In genomic region chr1:54220004-54220811, GRCh38 we compare ENCODE assay signal across 8 cellular contexts. TPM values are rescaled to one million over a fixed set of nuclear protein-coding genes. Genes with fewer than 3 reads are reported as not detected.
DNase-seq lines count a peak whose midpoint lies in the region; ATAC-seq, FAIRE-seq and TF ChIP-seq lines count a peak whose summit lies in the region.

No MANE protein-coding gene starts in this region.

- H3K9me3 ChIP-seq in H1 (ENCODE audit: insufficient read depth in 2 of 2, low read depth in 1 of 2, low read length in 1 of 2): no peaks in the 10 kb centered on the region
- no peaks in the 10 kb centered on the region for H3K9me3 ChIP-seq in muscle layer of duodenum (ENCODE audit: control insufficient read depth in 1 of 2, low read length in 2 of 2)

- no peak for TF ChIP-seq EP300 in H1 (IDR thresholded peaks at IDR 0.05; ENCODE audit: borderline replicate concordance in 1 of 2, low read depth in 2 of 2, low read length in 2 of 2)

- H4K5ac ChIP-seq in H1 (ENCODE audit: insufficient read length, low read depth, low read length): no peak overlapping the region

- no peak for TF ChIP-seq CTCF in H1 (IDR thresholded peaks at IDR 0.05; ENCODE audit: control extremely low read depth in 1 of 3, insufficient read depth in 1 of 3, low read depth in 1 of 3, low read length in 3 of 3)

- no peak overlapping the region for H3K18ac ChIP-seq in H1 (ENCODE audit: extremely low read depth, low read length)

- H3K4me3 ChIP-seq in H1 (ENCODE audit: extremely low read depth in 1 of 4, insufficient read depth in 2 of 4, low read depth in 3 of 4, low read length in 4 of 4) (no peak overlapping the region), muscle layer of duodenum (ENCODE audit: low read depth in 1 of 2, low read length in 2 of 2) (no peak overlapping the region)

- H3K79me1 ChIP-seq in H1 (ENCODE audit: low read depth, low read length): peaks cover 3% of the 10 kb centered on the region; the same call in 1 of the 2 replicates

- H3K27me3 ChIP-seq in H1 (replicated peaks in 1 of 4; ENCODE audit: control insufficient read depth in 3 of 4, extremely low read depth in 1 of 4, insufficient read depth in 3 of 4, low read length in 3 of 4): no peaks in the 10 kb centered on the region
- no peaks in the 10 kb centered on the region for H3K27me3 ChIP-seq in muscle layer of duodenum (ENCODE audit: low read depth, low read length)

- no peak for TF ChIP-seq RAD21 in H1 (IDR thresholded peaks at IDR 0.05 in 1 of 2, conservative IDR thresholded peaks at IDR 0.05 in 1 of 2; ENCODE audit: low read depth in 2 of 2, low read length in 2 of 2)

- peak overlapping the region in 1 of 2 donors; percentile 91 for H3K27ac Mint-ChIP-seq in stimulated activated naive CD8-positive, alpha-beta T cell treated with anti-CD3 and anti-CD28 coated beads, Interleukin-15, amount 100 ng/mL, for 72 hours

- H2BK5ac ChIP-seq in H1 (ENCODE audit: low read depth, low read length): no peak overlapping the region

- H2BK15ac ChIP-seq in H1 (ENCODE audit: low read length): no peak overlapping the region

- no peak for TF ChIP-seq POLR2A in H1 (IDR thresholded peaks at IDR 0.05; ENCODE audit: control extremely low read depth in 1 of 2, low read depth in 2 of 2, low read length in 2 of 2)

- no peak overlapping the region for H2BK120ac ChIP-seq in H1 (replicated peaks; ENCODE audit: low read depth, low read length)

- no peak overlapping the region for H3K4me3 Mint-ChIP-seq in stimulated activated naive CD8-positive, alpha-beta T cell treated with anti-CD3 and anti-CD28 coated beads, Interleukin-15, amount 100 ng/mL, for 72 hours

- H3K9ac ChIP-seq in H1 (replicated peaks in 1 of 4; ENCODE audit: extremely low read depth in 1 of 4, low read depth in 3 of 4, low read length in 3 of 4): no peak overlapping the region

- H3K23ac ChIP-seq in H1 (ENCODE audit: insufficient read length): no peak overlapping the region

- H3K36me3 ChIP-seq in H1 (ENCODE audit: control insufficient read depth in 2 of 4, insufficient read depth in 4 of 4, low read length in 3 of 4) (peaks cover 18 to 39% (median 28%) of the 10 kb centered on the region in 4 experiments), muscle layer of duodenum (ENCODE audit: control insufficient read depth in 1 of 2, insufficient read depth in 2 of 2, low read length in 2 of 2) (peaks cover 27 to 34% of the 10 kb centered on the region in 2 donors)

- H3K4me1 ChIP-seq in H1 (replicated peaks in 1 of 4; ENCODE audit: control insufficient read depth in 3 of 4, insufficient read depth in 4 of 4, low read length in 3 of 4) (peaks cover 0 to 4% (median 2%) of the 10 kb centered on the region in 4 experiments; a peak in 3 of 7 replicates), muscle layer of duodenum (ENCODE audit: control insufficient read depth in 1 of 2, insufficient read depth in 2 of 2, low read length in 2 of 2) (peaks cover 0 to 22% of the 10 kb centered on the region in 2 donors)

- H2BK20ac ChIP-seq in H1 (ENCODE audit: low read length): no peak overlapping the region

- H3K4me2 ChIP-seq in H1 (ENCODE audit: insufficient read depth in 1 of 2, low read depth in 2 of 2, low read length in 2 of 2): no peak overlapping the region

- WGBS in H1 (ENCODE audit: extremely low coverage in 1 of 2, insufficient coverage in 1 of 2, insufficient read length in 1 of 2, insufficient replicate concordance in 2 of 2, low coverage in 1 of 2, low lambda C conversion rate in 2 of 2, missing lambda C conversion rate in 1 of 2), 2 experiments: 83% methylated on average over 18 of the region's 18 CpGs; no CpG with 5 or more reads in 1 of the 2 experiments

- H3K4me1 Mint-ChIP-seq in stimulated activated naive CD8-positive, alpha-beta T cell treated with anti-CD3 and anti-CD28 coated beads, Interleukin-15, amount 100 ng/mL, for 72 hours: peaks cover 28% of the 10 kb centered on the region

- no peaks in the 10 kb centered on the region for H3K9me3 Mint-ChIP-seq in stimulated activated naive CD8-positive, alpha-beta T cell treated with anti-CD3 and anti-CD28 coated beads, Interleukin-15, amount 100 ng/mL, for 72 hours

- no peak overlapping the region for H2BK12ac ChIP-seq in H1 (ENCODE audit: low read depth, low read length)

- H3K27ac ChIP-seq in H1 (ENCODE audit: low read depth, low read length) (no peak overlapping the region), muscle layer of duodenum (ENCODE audit: low read length) (peak overlapping the region; percentile 18)

- POLR2A ChIA-PET in H1 (lab: Charles Lee; ENCODE audit: partially characterized antibody): interaction anchor here (0.6 to 7.1 kb wide), 7 partner anchors 19 to 327 kb away, joined by 3 to 50 read pairs (median 4); partner anchors contain the start of genes CYB5RL and MRPL37

- peak overlapping the region; percentile 41; the same call in 1 of the 2 replicates for H4K8ac ChIP-seq in H1 (ENCODE audit: extremely low read depth, insufficient read depth, low read length)

- no peak overlapping the region for H3K4ac ChIP-seq in H1 (replicated peaks; ENCODE audit: insufficient read length, low read depth, low read length)

- H4K91ac ChIP-seq in H1 (replicated peaks; ENCODE audit: insufficient read length, low read length): no peak overlapping the region

- H4K20me1 ChIP-seq in H1 (replicated peaks in 1 of 2; ENCODE audit: control insufficient read depth in 1 of 2, insufficient read depth in 2 of 2, low read length in 2 of 2): peaks cover 7 to 12% of the 10 kb centered on the region in 2 experiments

- H3K79me2 ChIP-seq in H1 (ENCODE audit: control insufficient read depth in 1 of 2, insufficient read depth in 2 of 2, low read length in 2 of 2): no peaks in the 10 kb centered on the region

- DNase-seq in stimulated activated naive CD8-positive, alpha-beta T cell treated with anti-CD3 and anti-CD28 coated beads, Interleukin-15, amount 100 ng/mL, for 72 hours: no peak
- no peak for DNase-seq in stimulated activated naive CD8-positive, alpha-beta T cell treated with anti-CD3 and anti-CD28 coated beads, Interleukin-15, Interleukin-2, amounts not matched to agents 100 U/mL and 50 U/mL, for 24 hours
- DNase-seq in H1 (ENCODE audit: low read depth in 1 of 2, low spot score in 2 of 2) (no peak), iPS-NIHi7 (ENCODE audit: extremely low spot score) (no peak), NCI-H1694 (lab: John Stamatoyannopoulos, UW) (no peak), NCI-H1436 (lab: John Stamatoyannopoulos, UW) (no peak)

- CTCF ChIA-PET in H1 (lab: Charles Lee; ENCODE audit: partially characterized antibody): interaction anchor here (0.6 to 3.7 kb wide), 13 partner anchors 8 to 589 kb away, joined by 3 to 19 read pairs (median 4); partner anchors contain the start of gene TTC22

- no peaks in the 10 kb centered on the region for H3K27me3 Mint-ChIP-seq in stimulated activated naive CD8-positive, alpha-beta T cell treated with anti-CD3 and anti-CD28 coated beads, Interleukin-15, amount 100 ng/mL, for 72 hours

- no peak overlapping the region for H2AK5ac ChIP-seq in H1 (ENCODE audit: low read depth, low read length)

- ATAC-seq in stimulated activated naive CD8-positive, alpha-beta T cell treated with anti-CD3 and anti-CD28 coated beads, Interleukin-15, amount 100 ng/mL, for 72 hours: peak; percentile 11
- no peak for ATAC-seq in stimulated activated naive CD8-positive, alpha-beta T cell treated with anti-CD3 and anti-CD28 coated beads, Interleukin-15, Interleukin-2, amounts not matched to agents 100 U/mL and 50 U/mL, for 24 hours
- no peak for ATAC-seq in HG03196 (IDR thresholded peaks at IDR 0.05; ENCODE audit: unreplicated experiment)

- no peak overlapping the region for H3K56ac ChIP-seq in H1 (replicated peaks; ENCODE audit: insufficient read length, low read depth, low read length)

- no peak overlapping the region for H2AFZ ChIP-seq in H1 (ENCODE audit: low read length)

- FAIRE-seq in H1 (lab: Jason Lieb, UNC): no peak

- H3K14ac ChIP-seq in H1 (ENCODE audit: insufficient read length): no peak overlapping the region

- H3K23me2 ChIP-seq in H1 (ENCODE audit: low read depth, low read length): no peaks in the 10 kb centered on the region

TF ChIP-seq in H1, 55 proteins besides CTCF, POLR2A, EP300 and RAD21:
- TF ChIP-seq NRF1 (IDR thresholded peaks at IDR 0.05; ENCODE audit: low read depth, low read length): no peak
- TF ChIP-seq CBX8 (IDR thresholded peaks at IDR 0.05; ENCODE audit: borderline replicate concordance, low read depth, low read length): no peak

RNA-seq across cellular contexts. Expression of gene MRPL37, which starts 20.2 kb away (rescaled TPM):
- total RNA-seq in H1 (2021; fragmentation: NEBNext Ultra II Directional; extraction: Animal tissue kit (Norgen Biotek cat#: 25700)): 126 and 129 TPM in 2 replicates
- 45.5 and 66.6 TPM in 2 replicates for polyA plus RNA-seq in H1 (2011; rRNA removed)
- polyA plus RNA-seq in H1 (2011; cell fraction: cytosol; rRNA removed): 50.6 TPM
- polyA plus RNA-seq in H1 (2011; cell fraction: nucleus; rRNA removed): 44.3 TPM
- 139 to 155 TPM (median 151 TPM) in 4 replicates for polyA plus RNA-seq in H1 (2012, experiment 1 of 2)
- 260 TPM for polyA plus RNA-seq in H1 (2012, experiment 2 of 2)
- 113 TPM for polyA plus RNA-seq in H1 (2013, experiment 1 of 2)
- polyA plus RNA-seq in H1 (2013, experiment 2 of 2): 115 TPM
- 36.0 and 42.4 TPM in 2 replicates for polyA minus RNA-seq in H1 (2011; rRNA and poly(A)+ RNA removed)
- polyA minus RNA-seq in H1 (2011; cell fraction: cytosol; rRNA and poly(A)+ RNA removed): 23.6 TPM
- 26.2 TPM for polyA minus RNA-seq in H1 (2011; cell fraction: nucleus; rRNA and poly(A)+ RNA removed)

RNA-seq across cellular contexts. Expression of gene CYB5RL, which starts 20.4 kb away (rescaled TPM):
- 14.1 and 15.1 TPM in 2 replicates for total RNA-seq in H1 (2021; fragmentation: NEBNext Ultra II Directional; extraction: Animal tissue kit (Norgen Biotek cat#: 25700))
- polyA plus RNA-seq in H1 (2011; rRNA removed): 13.2 and 14.8 TPM in 2 replicates
- 15.9 TPM for polyA plus RNA-seq in H1 (2011; cell fraction: cytosol; rRNA removed)
- 17.3 TPM for polyA plus RNA-seq in H1 (2011; cell fraction: nucleus; rRNA removed)
- 10.0 to 12.0 TPM (median 10.7 TPM) in 4 replicates for polyA plus RNA-seq in H1 (2012, experiment 1 of 2)
- polyA plus RNA-seq in H1 (2012, experiment 2 of 2): 7.0 TPM
- polyA plus RNA-seq in H1 (2013, experiment 1 of 2): 8.2 TPM
- polyA plus RNA-seq in H1 (2013, experiment 2 of 2): 8.5 TPM
- 18.8 and 22.4 TPM in 2 replicates for polyA minus RNA-seq in H1 (2011; rRNA and poly(A)+ RNA removed)
- polyA minus RNA-seq in H1 (2011; cell fraction: cytosol; rRNA and poly(A)+ RNA removed): 5.1 TPM
- polyA minus RNA-seq in H1 (2011; cell fraction: nucleus; rRNA and poly(A)+ RNA removed): 14.9 TPM
